Comparison of ENCODE assay signal across 7 cellular contexts in genomic region chr18:79719478-79720358, GRCh38. TPM values are rescaled to one million over a fixed set of nuclear protein-coding genes. Genes with fewer than 3 reads are reported as not detected.
A peak's percentile ranks its signal among the peaks of the same experiment; 100 is the strongest.
DNase-seq lines count a peak whose midpoint lies in the region; ATAC-seq and TF ChIP-seq lines count a peak whose summit lies in the region.
"Not testable (repeated sequence)": the region's sequence is repeated elsewhere in the genome, so short reads cannot be mapped to it uniquely, and the experiment has no call there.

No MANE protein-coding gene starts in this region.

- H3K4me3 ChIP-seq in HEK293 (ENCODE audit: low read depth, low read length): not testable (repeated sequence)

- POLR2A ChIA-PET in HEK293 (lab: Yijun Ruan, JAX); activated CD4-positive, alpha-beta T cell treated with anti-CD3 and anti-CD28 coated beads, Interleukin-2, amount 10 ng/mL, durations not matched to agents 7 days and 5 days (lab: Charles Lee); activated naive CD8-positive, alpha-beta T cell treated with anti-CD3 and anti-CD28 coated beads, Interleukin-2, amount 10 ng/mL, durations not matched to agents 7 days and 5 days (lab: Charles Lee): not testable (repeated sequence)

- intact Hi-C loops in natural killer cell (cut with micrococcal nuclease): not testable (repeated sequence)

- CTCF ChIA-PET in HEK293 (lab: Yijun Ruan, JAX); activated CD4-positive, alpha-beta T cell treated with anti-CD3 and anti-CD28 coated beads, Interleukin-2, amount 10 ng/mL, durations not matched to agents 7 days and 5 days (lab: Charles Lee): not testable (repeated sequence)

- H3K4me1 ChIP-seq in HEK293 (ENCODE audit: control insufficient read depth, insufficient read depth, low read length): not testable (repeated sequence)

- peaks cover 67% of the 10 kb centered on the region for H3K36me3 Mint-ChIP-seq in activated CD4-positive, alpha-beta T cell treated with anti-CD3 and anti-CD28 coated beads, Interleukin-2, amount 10 ng/mL, durations not matched to agents 7 days and 5 days (ENCODE audit: low read depth)
- H3K36me3 Mint-ChIP-seq in activated naive CD8-positive, alpha-beta T cell treated with anti-CD3 and anti-CD28 coated beads, Interleukin-2, amount 10 ng/mL, durations not matched to agents 7 days and 5 days: peaks cover 60% of the 10 kb centered on the region
- H3K36me3 Mint-ChIP-seq in endothelial cell (ENCODE audit: low read depth, unreplicated experiment): peaks cover 39% of the 10 kb centered on the region
- H3K36me3 Mint-ChIP-seq in natural killer cell: peaks cover 16% of the 10 kb centered on the region

- ATAC-seq in activated naive CD8-positive, alpha-beta T cell treated with anti-CD3 and anti-CD28 coated beads, Interleukin-2, amount 10 ng/mL, durations not matched to agents 7 days and 5 days (ENCODE audit: low read depth); natural killer cell: not testable (repeated sequence)

- H3K27me3 Mint-ChIP-seq in activated CD4-positive, alpha-beta T cell treated with anti-CD3 and anti-CD28 coated beads, Interleukin-2, amount 10 ng/mL, durations not matched to agents 7 days and 5 days; activated naive CD8-positive, alpha-beta T cell treated with anti-CD3 and anti-CD28 coated beads, Interleukin-2, amount 10 ng/mL, durations not matched to agents 7 days and 5 days; natural killer cell (ENCODE audit: low read depth in 2 of 2): not testable (repeated sequence)
- H3K27me3 Mint-ChIP-seq in endothelial cell (ENCODE audit: unreplicated experiment): peaks cover 14% of the 10 kb centered on the region

- H3K9me3 Mint-ChIP-seq in activated CD4-positive, alpha-beta T cell treated with anti-CD3 and anti-CD28 coated beads, Interleukin-2, amount 10 ng/mL, durations not matched to agents 7 days and 5 days; activated naive CD8-positive, alpha-beta T cell treated with anti-CD3 and anti-CD28 coated beads, Interleukin-2, amount 10 ng/mL, durations not matched to agents 7 days and 5 days; endothelial cell (ENCODE audit: unreplicated experiment); natural killer cell: not testable (repeated sequence)

- not testable (repeated sequence) for TF ChIP-seq CTCF in HEK293 (tag by site-specific recombination; IDR thresholded peaks at IDR 0.05); endothelial cell (IDR thresholded peaks at IDR 0.05; ENCODE audit: unreplicated experiment); natural killer cell (IDR thresholded peaks at IDR 0.05)

- DNase-seq in DMS 273 (lab: John Stamatoyannopoulos, UW; ENCODE audit: unreplicated experiment): peak; percentile 25
- DNase-seq in NCI-H69 (lab: John Stamatoyannopoulos, UW): peak; percentile 51
- not testable (repeated sequence) for DNase-seq in activated CD4-positive, alpha-beta T cell treated with anti-CD3 and anti-CD28 coated beads, Interleukin-2, amount 10 ng/mL, durations not matched to agents 7 days and 5 days; activated naive CD8-positive, alpha-beta T cell treated with anti-CD3 and anti-CD28 coated beads, Interleukin-2, amount 10 ng/mL, durations not matched to agents 7 days and 5 days; endothelial cell (ENCODE audit: low spot score); natural killer cell

- H3K9me3 ChIP-seq in HEK293 (ENCODE audit: control insufficient read depth, insufficient read depth, low read depth, low read length): not testable (repeated sequence)

- not testable (repeated sequence) for H3K4me3 Mint-ChIP-seq in activated CD4-positive, alpha-beta T cell treated with anti-CD3 and anti-CD28 coated beads, Interleukin-2, amount 10 ng/mL, durations not matched to agents 7 days and 5 days; activated naive CD8-positive, alpha-beta T cell treated with anti-CD3 and anti-CD28 coated beads, Interleukin-2, amount 10 ng/mL, durations not matched to agents 7 days and 5 days; endothelial cell (ENCODE audit: unreplicated experiment)
- peak overlapping the region; percentile 13 for H3K4me3 Mint-ChIP-seq in natural killer cell

- H3K4me1 Mint-ChIP-seq in activated CD4-positive, alpha-beta T cell treated with anti-CD3 and anti-CD28 coated beads, Interleukin-2, amount 10 ng/mL, durations not matched to agents 7 days and 5 days; activated naive CD8-positive, alpha-beta T cell treated with anti-CD3 and anti-CD28 coated beads, Interleukin-2, amount 10 ng/mL, durations not matched to agents 7 days and 5 days; endothelial cell (ENCODE audit: unreplicated experiment): not testable (repeated sequence)
- H3K4me1 Mint-ChIP-seq in natural killer cell: peaks cover 14 to 15% of the 10 kb centered on the region in 2 donors

- H3K36me3 ChIP-seq in HEK293 (ENCODE audit: control insufficient read depth in 2 of 2, insufficient read depth in 1 of 2, low read length in 2 of 2): peaks cover 4 to 80% of the 10 kb centered on the region in 2 experiments

- peak overlapping the region; percentile 43 for H3K27ac ChIP-seq in HEK293 (ENCODE audit: extremely low read depth, low read depth, low read length)

- peak overlapping the region; percentile 68 for H3K27ac Mint-ChIP-seq in activated CD4-positive, alpha-beta T cell treated with anti-CD3 and anti-CD28 coated beads, Interleukin-2, amount 10 ng/mL, durations not matched to agents 7 days and 5 days
- peak overlapping the region; percentile 34 for H3K27ac Mint-ChIP-seq in activated naive CD8-positive, alpha-beta T cell treated with anti-CD3 and anti-CD28 coated beads, Interleukin-2, amount 10 ng/mL, durations not matched to agents 7 days and 5 days
- H3K27ac Mint-ChIP-seq in endothelial cell (ENCODE audit: unreplicated experiment) (peak overlapping the region; percentile 74), natural killer cell (peak overlapping the region; percentile 64 to 65)

TF ChIP-seq in HEK293, 187 proteins besides CTCF, POLR2A, EP300 and RAD21 (continues in another document):
- TF ChIP-seq KLF17 (tag by site-specific recombination; IDR thresholded peaks at IDR 0.05) (peak; percentile 35; the same call in 1 of the 2 replicates), ZNF211 (tag by site-specific recombination; IDR thresholded peaks at IDR 0.05; ENCODE audit: low read depth) (0 out of 2 replicates have a peak, but pooled peaks have one; percentile 40), ZNF324 (tag by site-specific recombination; IDR thresholded peaks at IDR 0.05) (peak; percentile 69; the same call in 1 of the 2 replicates), ZNF629 (tag by site-specific recombination; IDR thresholded peaks at IDR 0.05) (peak; percentile 95), SP3 (tag by site-specific recombination; IDR thresholded peaks at IDR 0.05) (peak; percentile 24; the same call in 1 of the 2 replicates), ZNF169 (tag by site-specific recombination; IDR thresholded peaks at IDR 0.05) (0 out of 2 replicates have a peak, but pooled peaks have one; percentile 42), TSHZ1 (tag by site-specific recombination; IDR thresholded peaks at IDR 0.05; ENCODE audit: borderline replicate concordance) (0 out of 2 replicates have a peak, but pooled peaks have one; percentile 44)

RNA-seq across cellular contexts. Expression of gene CTDP1, which starts 40.1 kb away (rescaled TPM):
- total RNA-seq in activated CD4-positive, alpha-beta T cell treated with anti-CD3 and anti-CD28 coated beads, Interleukin-2, amount 10 ng/mL, durations not matched to agents 7 days and 5 days: 10 to 100 TPM; 30.9 to 35.0 TPM
- total RNA-seq in activated naive CD8-positive, alpha-beta T cell treated with anti-CD3 and anti-CD28 coated beads, Interleukin-2, amount 10 ng/mL, durations not matched to agents 7 days and 5 days: 10 to 100 TPM; 41.6 to 42.5 TPM
- total RNA-seq in endothelial cell (ENCODE audit: unreplicated experiment) (34.2 TPM), natural killer cell (10 to 100 TPM; 66.9 to 89.4 (median 77.1) TPM)
